Comparison of ENCODE assay signal across 8 cellular contexts in the genomic region with DNA sequence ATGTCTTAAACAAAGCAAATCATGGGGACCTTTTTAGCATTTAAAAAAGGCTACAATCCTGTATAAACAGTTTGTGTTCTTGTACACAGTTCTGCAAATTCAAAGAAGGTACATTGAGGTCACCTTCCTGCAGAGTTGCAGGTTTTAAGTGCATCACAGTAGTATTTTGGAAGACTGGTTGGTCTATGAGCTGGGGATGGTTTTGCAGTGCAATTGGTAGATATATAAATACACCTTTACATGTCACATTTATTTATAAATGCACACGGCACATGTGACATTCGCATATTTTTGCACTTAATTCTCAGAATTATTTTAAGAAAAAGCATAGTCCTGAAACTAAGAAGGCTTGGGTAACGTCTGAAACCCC. TPM values are rescaled to one million over a fixed set of nuclear protein-coding genes. Genes with fewer than 3 reads are reported as not detected.
A peak's percentile ranks its signal among the peaks of the same experiment; 100 is the strongest.
DNase-seq lines count a peak whose midpoint lies in the region; ATAC-seq and TF ChIP-seq lines count a peak whose summit lies in the region.

No MANE protein-coding gene starts in this region.

- WGBS in suprapubic skin: 64% methylated on average over 3 of the region's 3 CpGs

- peak overlapping the region; percentile 84 for H3K4me3 Mint-ChIP-seq in activated CD4-positive, alpha-beta T cell treated with anti-CD3 and anti-CD28 coated beads, Interleukin-2, amount 10 ng/mL, durations not matched to agents 24 days and 14 days
- peak overlapping the region; percentile 89 for H3K4me3 Mint-ChIP-seq in activated CD4-positive, alpha-beta memory T cell treated with anti-CD3 and anti-CD28 coated beads for 36 hours
- peak overlapping the region; percentile 95 to 98 (median 97) for H3K4me3 Mint-ChIP-seq in immature natural killer cell

- H3K9me3 Mint-ChIP-seq in activated CD4-positive, alpha-beta T cell treated with anti-CD3 and anti-CD28 coated beads, Interleukin-2, amount 10 ng/mL, durations not matched to agents 24 days and 14 days: peaks cover under 1% of the 10 kb centered on the region
- H3K9me3 Mint-ChIP-seq in activated CD4-positive, alpha-beta memory T cell treated with anti-CD3 and anti-CD28 coated beads for 36 hours: no peaks in the 10 kb centered on the region
- H3K9me3 Mint-ChIP-seq in immature natural killer cell: no peaks in the 10 kb centered on the region

- H3K36me3 Mint-ChIP-seq in activated CD4-positive, alpha-beta T cell treated with anti-CD3 and anti-CD28 coated beads, Interleukin-2, amount 10 ng/mL, durations not matched to agents 24 days and 14 days (ENCODE audit: low read depth): peaks cover 20% of the 10 kb centered on the region
- H3K36me3 Mint-ChIP-seq in activated CD4-positive, alpha-beta memory T cell treated with anti-CD3 and anti-CD28 coated beads for 36 hours: peaks cover 25% of the 10 kb centered on the region
- peaks cover 4 to 8% (median 6%) of the 10 kb centered on the region in 3 donors for H3K36me3 Mint-ChIP-seq in immature natural killer cell

- DNase-seq in activated CD4-positive, alpha-beta T cell treated with anti-CD3 and anti-CD28 coated beads, Interleukin-2, amount 10 ng/mL, durations not matched to agents 24 days and 14 days: peak; percentile 74
- DNase-seq in activated CD4-positive, alpha-beta T cell treated with anti-CD3 and anti-CD28 coated beads, Interleukin-2, amount 50 U/mL, for 1 hour: no peak
- no peak for DNase-seq in activated CD4-positive, alpha-beta memory T cell treated with anti-CD3 and anti-CD28 coated beads for 36 hours
- DNase-seq in immature natural killer cell: no peak
- no peak for DNase-seq in suprapubic skin (ENCODE audit: low spot score in 2 of 2)
- no peak for DNase-seq in SHP77 (lab: John Stamatoyannopoulos, UW)

- no peak for TF ChIP-seq CTCF in suprapubic skin (IDR thresholded peaks at IDR 0.05)

- H3K4me1 Mint-ChIP-seq in activated CD4-positive, alpha-beta T cell treated with anti-CD3 and anti-CD28 coated beads, Interleukin-2, amount 10 ng/mL, durations not matched to agents 24 days and 14 days: peaks cover 25% of the 10 kb centered on the region
- peaks cover 34% of the 10 kb centered on the region for H3K4me1 Mint-ChIP-seq in activated CD4-positive, alpha-beta memory T cell treated with anti-CD3 and anti-CD28 coated beads for 36 hours (ENCODE audit: low read depth)
- peaks cover 28 to 32% of the 10 kb centered on the region in 2 donors for H3K4me1 Mint-ChIP-seq in immature natural killer cell

- intact Hi-C loops in activated CD4-positive, alpha-beta T cell treated with anti-CD3 and anti-CD28 coated beads, Interleukin-2, amount 10 ng/mL, durations not matched to agents 24 days and 14 days (cut with micrococcal nuclease): loop anchor here (1.0 to 10.0 kb wide), 11 partner anchors 27 to 335 kb away; a partner anchor contains a TSS
- intact Hi-C loops in activated CD4-positive, alpha-beta memory T cell treated with anti-CD3 and anti-CD28 coated beads for 36 hours (cut with micrococcal nuclease): loop anchor here (1.0 to 10.0 kb wide), 10 partner anchors 8 to 1345 kb away; a partner anchor contains a TSS

- peak overlapping the region; percentile 92 for H3K4me3 ChIP-seq in suprapubic skin

- peak overlapping the region; percentile 94 for H3K27ac Mint-ChIP-seq in activated CD4-positive, alpha-beta T cell treated with anti-CD3 and anti-CD28 coated beads, Interleukin-2, amount 10 ng/mL, durations not matched to agents 24 days and 14 days
- H3K27ac Mint-ChIP-seq in activated CD4-positive, alpha-beta memory T cell treated with anti-CD3 and anti-CD28 coated beads for 36 hours: peak overlapping the region; percentile 94
- peak overlapping the region; percentile 92 to 98 (median 96) for H3K27ac Mint-ChIP-seq in immature natural killer cell

- TF ChIP-seq EP300 in suprapubic skin (IDR thresholded peaks at IDR 0.05): no peak

- TF ChIP-seq POLR2A in suprapubic skin (IDR thresholded peaks at IDR 0.05): no peak

- peaks cover 5% of the 10 kb centered on the region for H3K36me3 ChIP-seq in suprapubic skin

- H3K27ac ChIP-seq in suprapubic skin: peak overlapping the region; percentile 90

- POLR2A ChIA-PET in activated CD4-positive, alpha-beta memory T cell treated with anti-CD3 and anti-CD28 coated beads for 36 hours (lab: Charles Lee): interaction anchor here (0.6 to 2.6 kb wide), 4 partner anchors 10 to 86 kb away, joined by 3 to 10 read pairs (median 6); no protein-coding TSS in a partner anchor

- H3K4me1 ChIP-seq in suprapubic skin: peaks cover 36% of the 10 kb centered on the region

- ATAC-seq in HG02840 (IDR thresholded peaks at IDR 0.05; ENCODE audit: low FRiP score, unreplicated experiment) (no peak), GM18868 (IDR thresholded peaks at IDR 0.05; ENCODE audit: unreplicated experiment) (no peak)

- no peaks in the 10 kb centered on the region for H3K27me3 ChIP-seq in suprapubic skin

- H3K9me3 ChIP-seq in suprapubic skin: no peaks in the 10 kb centered on the region

- H3K27me3 Mint-ChIP-seq in activated CD4-positive, alpha-beta T cell treated with anti-CD3 and anti-CD28 coated beads, Interleukin-2, amount 10 ng/mL, durations not matched to agents 24 days and 14 days: no peaks in the 10 kb centered on the region
- no peaks in the 10 kb centered on the region for H3K27me3 Mint-ChIP-seq in activated CD4-positive, alpha-beta memory T cell treated with anti-CD3 and anti-CD28 coated beads for 36 hours
- H3K27me3 Mint-ChIP-seq in immature natural killer cell (ENCODE audit: low read depth in 3 of 3): peaks cover 4 to 11% (median 8%) of the 10 kb centered on the region in 3 donors

- CTCF ChIA-PET in activated CD4-positive, alpha-beta memory T cell treated with anti-CD3 and anti-CD28 coated beads for 36 hours (lab: Charles Lee): interaction anchor here (0.7 to 3.0 kb wide), 11 partner anchors 8 to 331 kb away, joined by 3 to 13 read pairs (median 4); a partner anchor contains a TSS

RNA-seq across cellular contexts. Expression of a gene that starts 0.6 kb away (rescaled TPM):
- total RNA-seq in activated CD4-positive, alpha-beta T cell treated with anti-CD3 and anti-CD28 coated beads, Interleukin-2, amount 10 ng/mL, durations not matched to agents 24 days and 14 days: 29.3 and 31.2 TPM in 2 replicates
- total RNA-seq in activated CD4-positive, alpha-beta memory T cell treated with anti-CD3 and anti-CD28 coated beads for 36 hours: 10 to 100 TPM; 37.5 to 38.5 TPM
- 10 to 100 TPM; 14.1 to 37.8 (median 18.7) TPM for polyA plus RNA-seq in immature natural killer cell
- total RNA-seq in suprapubic skin: 10 to 100 TPM; 31.0 to 39.0 (median 35.3) TPM
